ENCODE assay signal across 14 cellular contexts in genomic region chr3:60839242-60839641, GRCh38.
DNase-seq lines count a peak whose midpoint lies in the region; ATAC-seq and TF ChIP-seq lines count a peak whose summit lies in the region.
"Had no signal": no experiment of that assay in that cellular context is flagged by ENCODE, and none has a peak within 500 bp of the region (broad histone marks: within the 10 kb centered on the region; RNA-seq: fewer than 3 reads in every experiment).

No MANE protein-coding gene starts in this region.

- peak; percentile 0 for DNase-seq in COLO668 (lab: John Stamatoyannopoulos, UW; ENCODE audit: unreplicated experiment)
- peak; percentile 1 for DNase-seq in M059J (ENCODE audit: low read depth)
- DNase-seq in epithelial cell of proximal tubule (ENCODE audit: low read depth) = no peak
- peak; percentile 73 for DNase-seq in midbrain (lab: John Stamatoyannopoulos, UW)
- DNase-seq in DMS79 treated with DMSO at 0.1 percent for 48 hours (lab: John Stamatoyannopoulos, UW) = no peak
- DNase-seq in stimulated activated CD4-positive, alpha-beta T cell treated with anti-CD3 and anti-CD28 coated beads, Interleukin-4, amount 100 ng/mL, for 4 hours = no peak
- DNase-seq: activated CD4-positive, alpha-beta memory T cell treated with anti-CD3 and anti-CD28 coated beads, Interleukin-2, amount 10 ng/mL, durations not matched to agents 7 days and 5 days; activated gamma-delta T cell treated with Interleukin-2 at 50 U/mL for 16 hours; esophagus squamous epithelium; kidney had no signal

- H3K4me3 ChIP-seq in epithelial cell of proximal tubule (ENCODE audit: low read depth, low read length) = no peak overlapping the region
- H3K4me3 ChIP-seq: BLaER1, esophagus squamous epithelium had no signal

- TF ChIP-seq CTCF in epithelial cell of proximal tubule (conservative IDR thresholded peaks at IDR 0.05; ENCODE audit: low read depth, low read length) = peak; percentile 40

- ATAC-seq in GM21381 (IDR thresholded peaks at IDR 0.05; ENCODE audit: unreplicated experiment) = no peak
- ATAC-seq in GM19351 (IDR thresholded peaks at IDR 0.05; ENCODE audit: unreplicated experiment) = no peak
- ATAC-seq: natural killer cell treated with Interleukin-12 subunit alpha and Interleukin-12 subunit beta and Interleukin-15 and Interleukin-18, amount 100 ng/mL, for 72 hours had no signal

Comparison
In these comparisons a context has a peak if more than half of its experiments do, and no peak if none do; other contexts are left out.
1. DNase-seq: peak in COLO668 (single experiment), M059J (single experiment) and midbrain (single experiment); none in epithelial cell of proximal tubule (single experiment), DMS79 treated with DMSO at 0.1 percent for 48 hours (single experiment) and stimulated activated CD4-positive, alpha-beta T cell treated with anti-CD3 and anti-CD28 coated beads, Interleukin-4, amount 100 ng/mL, for 4 hours (0 of 2).